ENCODE assay signal across 1 cellular context in the genomic region with DNA sequence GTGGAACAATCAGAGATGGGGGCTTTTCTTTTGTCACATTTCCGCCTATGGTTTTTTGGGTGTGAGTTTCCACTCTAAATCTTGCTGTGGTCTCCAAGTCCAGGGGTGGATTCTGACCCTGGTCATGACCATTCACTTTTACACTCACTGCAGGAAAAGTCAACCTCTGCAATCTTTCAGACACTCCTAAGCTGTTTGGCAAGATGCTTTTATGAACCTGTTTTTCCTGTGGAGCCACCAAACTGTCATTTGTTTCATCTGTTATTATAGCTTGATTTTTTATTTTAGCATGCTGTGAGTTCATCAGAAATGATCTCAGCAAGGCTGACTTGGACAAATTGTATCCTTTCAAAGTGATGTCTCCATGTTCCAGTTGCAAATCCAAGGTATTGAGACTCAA.
TF ChIP-seq lines count a peak whose summit lies in the region.

No MANE protein-coding gene starts in this region.

TF ChIP-seq in IMR-90, 13 proteins besides CTCF, POLR2A, EP300 and RAD21:
- TF ChIP-seq RCOR1 (IDR thresholded peaks at IDR 0.05; ENCODE audit: insufficient replicate concordance, low read length) (no peak), USF2 (IDR thresholded peaks at IDR 0.05; ENCODE audit: low read depth, low read length) (no peak), CEBPB (IDR thresholded peaks at IDR 0.05; ENCODE audit: low read depth, low read length) (no peak), MAFK (IDR thresholded peaks at IDR 0.05; ENCODE audit: low read depth, low read length) (no peak)
